Comparison of ENCODE assay signal across 20 cellular contexts in genomic region chr17:35844547-35844946, GRCh38. TPM values are rescaled to one million over a fixed set of nuclear protein-coding genes. Genes with fewer than 3 reads are reported as not detected.
DNase-seq lines count a peak whose midpoint lies in the region; ATAC-seq, FAIRE-seq and TF ChIP-seq lines count a peak whose summit lies in the region.
"Had no signal": no experiment of that assay in that cellular context is flagged by ENCODE, and none has a peak within 500 bp of the region (broad histone marks: within the 10 kb centered on the region; RNA-seq: fewer than 3 reads in every experiment).

No MANE protein-coding gene starts in this region.

- TF ChIP-seq RAD21 in HepG2 (CRISPR knock-in tag; IDR thresholded peaks at IDR 0.05), result no peak

- in situ Hi-C loops in HepG2 (cut with HindIII; ENCODE audit: extremely low pct_ligation_motif_present, low pct_unique_long_range_greater_than_20kb), result no loop called here

- 98% methylated on average over 19 of the region's 19 CpGs for WGBS in HepG2 (ENCODE audit: low lambda C conversion rate)
- WGBS in right lobe of liver (ENCODE audit: insufficient coverage, low coverage, low lambda C conversion rate, missing lambda C conversion rate), result 96% methylated on average over 14 of the region's 19 CpGs

- no peak for TF ChIP-seq POLR2A in HepG2 (IDR thresholded peaks at IDR 0.05; ENCODE audit: insufficient read depth in 1 of 2, low read depth in 2 of 2, low read length in 2 of 2)
- TF ChIP-seq POLR2A in right lobe of liver (IDR thresholded peaks at IDR 0.05), result no peak

- TF ChIP-seq CTCF in HepG2 (CRISPR knock-in tag; IDR thresholded peaks at IDR 0.05) (no peak), right lobe of liver (IDR thresholded peaks at IDR 0.05) (no peak), OCI-LY7 (conservative IDR thresholded peaks at IDR 0.05; ENCODE audit: low read length) (no peak)

- H3K79me2 ChIP-seq in HepG2 (ENCODE audit: insufficient read depth, low read length), result no peaks in the 10 kb centered on the region
- no peaks in the 10 kb centered on the region for H3K79me2 ChIP-seq in OCI-LY7 (ENCODE audit: insufficient read depth, low read depth, low read length)

- TF ChIP-seq EP300 in HepG2 (IDR thresholded peaks at IDR 0.05; ENCODE audit: low read depth in 2 of 2, low read length in 2 of 2) (no peak), HepG2 (CRISPR knock-in tag; IDR thresholded peaks at IDR 0.05; ENCODE audit: borderline replicate concordance) (no peak)

- ATAC-seq in HepG2 (no peak), right lobe of liver (no peak), HG02938 (IDR thresholded peaks at IDR 0.05; ENCODE audit: unreplicated experiment) (no peak)
- no peak for ATAC-seq in central memory CD8-positive, alpha-beta T cell (replicated peaks; ENCODE audit: extremely low read depth, poor library complexity, severe bottlenecking)
- ATAC-seq in stimulated activated effector memory CD8-positive, alpha-beta T cell treated with anti-CD3 and anti-CD28 coated beads, Interleukin-12 subunit alpha, Interleukin-12 subunit beta, amount 100 ng/mL, for 72 hours, result no peak

- H3K27me3 ChIP-seq in HepG2 (ENCODE audit: control insufficient read depth in 1 of 2, insufficient read depth in 2 of 2, low read length in 2 of 2), result no peaks in the 10 kb centered on the region
- no peaks in the 10 kb centered on the region for H3K27me3 ChIP-seq in right lobe of liver
- H3K27me3 ChIP-seq: BLaER1, SJSA1 had no signal

- no peaks in the 10 kb centered on the region for H3K9me2 ChIP-seq in OCI-LY7 (ENCODE audit: insufficient read depth, low read length)

- H3K36me3 ChIP-seq in HepG2 (replicated peaks in 1 of 2; ENCODE audit: control insufficient read depth in 1 of 2, insufficient read depth in 2 of 2, low read length in 2 of 2), result peaks cover 15 to 56% of the 10 kb centered on the region in 2 experiments
- peaks cover 0 to 69% (median 28%) of the 10 kb centered on the region in 4 donors for H3K36me3 ChIP-seq in right lobe of liver
- peaks cover 99% of the 10 kb centered on the region for H3K36me3 ChIP-seq in OCI-LY7 (ENCODE audit: insufficient read depth, low read length)

- no peak for DNase-seq in HepG2 (ENCODE audit: low spot score)
- no peak for DNase-seq in right lobe of liver
- no peak for DNase-seq in OCI-LY7 (ENCODE audit: low spot score)
- DNase-seq in central memory CD8-positive, alpha-beta T cell (ENCODE audit: low spot score in 2 of 2), result no peak
- DNase-seq in stimulated activated effector memory CD8-positive, alpha-beta T cell treated with anti-CD3 and anti-CD28 coated beads, Interleukin-12 subunit alpha, Interleukin-12 subunit beta, amount 100 ng/mL, for 72 hours (ENCODE audit: low spot score in 2 of 2), result no peak
- DNase-seq in activated CD4-positive, CD25-positive, alpha-beta regulatory T cell (lab: John Stamatoyannopoulos, UW), result no peak
- no peak for DNase-seq in AG20443 (ENCODE audit: low spot score)
- DNase-seq: CD8-positive, alpha-beta memory T cell; DMS79; KG1; MV-4-11; NCI-H187; NCI-H2227 treated with DMSO at 0.1 percent for 48 hours; NCI-H510A treated with DMSO at 0.1 percent for 48 hours; NCI-H774 had no signal

- H3K4me1 Mint-ChIP-seq in central memory CD8-positive, alpha-beta T cell, result peaks cover 12% of the 10 kb centered on the region
- H3K4me1 Mint-ChIP-seq in stimulated activated effector memory CD8-positive, alpha-beta T cell treated with anti-CD3 and anti-CD28 coated beads, Interleukin-12 subunit alpha, Interleukin-12 subunit beta, amount 100 ng/mL, for 72 hours, result peaks cover 48% of the 10 kb centered on the region

- no peak overlapping the region for H3K4me3 Mint-ChIP-seq in central memory CD8-positive, alpha-beta T cell
- H3K4me3 Mint-ChIP-seq in stimulated activated effector memory CD8-positive, alpha-beta T cell treated with anti-CD3 and anti-CD28 coated beads, Interleukin-12 subunit alpha, Interleukin-12 subunit beta, amount 100 ng/mL, for 72 hours, result no peak overlapping the region

- H3K4me2 ChIP-seq in HepG2 (ENCODE audit: low read depth, low read length), result no peak overlapping the region
- no peak overlapping the region for H3K4me2 ChIP-seq in OCI-LY7 (ENCODE audit: low read length)
- H3K4me2 ChIP-seq: BLaER1 had no signal

- H3K4me1 ChIP-seq in HepG2 (ENCODE audit: insufficient read depth, low read length) (peaks cover 34% of the 10 kb centered on the region), right lobe of liver (no peaks in the 10 kb centered on the region), OCI-LY7 (ENCODE audit: insufficient read depth, low read length, poor library complexity, severe bottlenecking) (no peaks in the 10 kb centered on the region)
- H3K4me1 ChIP-seq: BLaER1, HAP-1, SJSA1 had no signal

- no peaks in the 10 kb centered on the region for H3K27me3 Mint-ChIP-seq in central memory CD8-positive, alpha-beta T cell
- H3K27me3 Mint-ChIP-seq: CD8-positive, alpha-beta memory T cell had no signal

- no peaks in the 10 kb centered on the region for H3K9me3 ChIP-seq in HepG2 (ENCODE audit: low read length)
- no peaks in the 10 kb centered on the region for H3K9me3 ChIP-seq in right lobe of liver
- no peaks in the 10 kb centered on the region for H3K9me3 ChIP-seq in OCI-LY7 (ENCODE audit: low read length)
- H3K9me3 ChIP-seq: BLaER1, HAP-1, SJSA1 had no signal

- H3K9ac ChIP-seq in HepG2 (ENCODE audit: insufficient read depth, low read depth, low read length), result no peak overlapping the region
- H3K9ac ChIP-seq: BLaER1 had no signal

- H3K27ac Mint-ChIP-seq in central memory CD8-positive, alpha-beta T cell (ENCODE audit: low read depth), result peak overlapping the region; percentile 3
- peak overlapping the region; percentile 79 for H3K27ac Mint-ChIP-seq in stimulated activated effector memory CD8-positive, alpha-beta T cell treated with anti-CD3 and anti-CD28 coated beads, Interleukin-12 subunit alpha, Interleukin-12 subunit beta, amount 100 ng/mL, for 72 hours

- POLR2A ChIA-PET in HepG2 (lab: Yijun Ruan, JAX), result no interaction called here
- POLR2A ChIA-PET in OCI-LY7 (lab: Charles Lee), result no interaction called here

- TSS peak; percentile 67 for BruUV-seq in HepG2 (replicated peaks; lab: Mats Ljungman, UMichigan)
- BruUV-seq in OCI-LY7 (replicated peaks; lab: Mats Ljungman, UMichigan), result TSS peak; percentile 72

- intact Hi-C loops in HepG2 (cut with micrococcal nuclease; ENCODE audit: unreplicated experiment), result no loop called here
- intact Hi-C loops in right lobe of liver (cut with DNase I), result no loop called here
- intact Hi-C loops in OCI-LY7 (cut with micrococcal nuclease; ENCODE audit: unreplicated experiment), result no loop called here

- H3K4me3 ChIP-seq in HepG2 (replicated peaks in 1 of 3; ENCODE audit: insufficient read depth in 1 of 3, low read depth in 2 of 3, low read length in 3 of 3) (no peak overlapping the region), right lobe of liver (no peak overlapping the region), OCI-LY7 (ENCODE audit: low read depth, low read length, poor library complexity, severe bottlenecking) (no peak overlapping the region)
- H3K4me3 ChIP-seq: BLaER1, HAP-1, SJSA1 had no signal

- FAIRE-seq in HepG2 (lab: Jason Lieb, UNC), result no peak
- FAIRE-seq: A204.1 had no signal

- H4K20me1 ChIP-seq in HepG2 (ENCODE audit: insufficient read depth, low read length), result 0 out of 2 replicates have a peak, but pooled peaks cover 5% of the 10 kb centered on the region
- peaks cover 1% of the 10 kb centered on the region; the same call in 1 of the 2 replicates for H4K20me1 ChIP-seq in OCI-LY7 (ENCODE audit: insufficient read depth, low read length)

- H2AFZ ChIP-seq in HepG2 (ENCODE audit: low read length), result no peak overlapping the region
- H2AFZ ChIP-seq in OCI-LY7 (ENCODE audit: low read length), result no peak overlapping the region

- H3K9me3 Mint-ChIP-seq in central memory CD8-positive, alpha-beta T cell, result no peaks in the 10 kb centered on the region
- no peaks in the 10 kb centered on the region for H3K9me3 Mint-ChIP-seq in stimulated activated effector memory CD8-positive, alpha-beta T cell treated with anti-CD3 and anti-CD28 coated beads, Interleukin-12 subunit alpha, Interleukin-12 subunit beta, amount 100 ng/mL, for 72 hours
- H3K9me3 Mint-ChIP-seq: CD8-positive, alpha-beta memory T cell had no signal

- peaks cover 62% of the 10 kb centered on the region for H3K36me3 Mint-ChIP-seq in central memory CD8-positive, alpha-beta T cell (ENCODE audit: insufficient read depth)
- peaks cover 99% of the 10 kb centered on the region for H3K36me3 Mint-ChIP-seq in stimulated activated effector memory CD8-positive, alpha-beta T cell treated with anti-CD3 and anti-CD28 coated beads, Interleukin-12 subunit alpha, Interleukin-12 subunit beta, amount 100 ng/mL, for 72 hours

- H3K27ac ChIP-seq in HepG2 (ENCODE audit: extremely low read length, insufficient read depth, low read length) (no peak overlapping the region), right lobe of liver (no peak overlapping the region), OCI-LY7 (ENCODE audit: low read depth, low read length, poor library complexity, severe bottlenecking) (no peak overlapping the region)
- H3K27ac ChIP-seq: BLaER1, SJSA1 had no signal

- CTCF ChIA-PET in HepG2 (lab: Yijun Ruan, JAX; ENCODE audit: low intra/inter-chr PET ratio, low total read pairs), result no interaction called here
- CTCF ChIA-PET in OCI-LY7 (lab: Charles Lee; ENCODE audit: unreplicated experiment), result no interaction called here

RNA-seq across cellular contexts. Expression of gene HEATR9, which starts 24.1 kb away (rescaled TPM):
- total RNA-seq in HepG2 (2016; rRNA removed; fragmentation: Illumina TruSeq; extraction: Trizol), result not detected in 2 replicates
- total RNA-seq in HepG2 (2016; cell fraction: cytosol; rRNA removed; fragmentation: Illumina TruSeq; extraction: Trizol; ENCODE audit: low read depth), result not detected in 2 replicates
- not detected in 2 replicates for total RNA-seq in HepG2 (2016; cell fraction: insoluble cytoplasmic fraction; rRNA removed; fragmentation: Illumina TruSeq; extraction: Trizol)
- total RNA-seq in HepG2 (2016; cell fraction: membrane; rRNA removed; fragmentation: Illumina TruSeq; extraction: Trizol), result not detected in 2 replicates
- not detected in 2 replicates for total RNA-seq in HepG2 (2016; cell fraction: nucleus; rRNA removed; fragmentation: Illumina TruSeq; extraction: Trizol)
- not detected in 2 replicates for polyA plus RNA-seq in HepG2 (2011; rRNA removed)
- polyA plus RNA-seq in HepG2 (2011; cell fraction: cytosol; rRNA removed), result 0.13 TPM in 1 of 2 replicates, not detected in the other
- polyA plus RNA-seq in HepG2 (2011; cell fraction: nucleus; rRNA removed), result 0.14 TPM in 1 of 2 replicates, not detected in the other
- 0.35 TPM in 1 of 2 replicates, not detected in the other for polyA plus RNA-seq in HepG2 (2012)
- not detected in 2 replicates for polyA plus RNA-seq in HepG2 (2016; cell fraction: cytosol; fragmentation: Illumina TruSeq; extraction: Trizol; ENCODE audit: low read depth)
- not detected in 2 replicates for polyA plus RNA-seq in HepG2 (2016; cell fraction: insoluble cytoplasmic fraction; fragmentation: Illumina TruSeq; extraction: Trizol; ENCODE audit: low read depth)
- polyA plus RNA-seq in HepG2 (2016; cell fraction: membrane; fragmentation: Illumina TruSeq; extraction: Trizol; ENCODE audit: low read depth), result not detected in 2 replicates
- polyA plus RNA-seq in HepG2 (2016; cell fraction: nucleus; fragmentation: Illumina TruSeq; extraction: Trizol; ENCODE audit: insufficient read depth, low read depth), result not detected in 2 replicates
- not detected in 2 replicates for polyA minus RNA-seq in HepG2 (2011; rRNA and poly(A)+ RNA removed; ENCODE audit: low replicate concordance)
- polyA minus RNA-seq in HepG2 (2011; cell fraction: cytosol; rRNA and poly(A)+ RNA removed), result not detected in 2 replicates
- 0.26 TPM in 1 of 2 replicates, not detected in the other for polyA minus RNA-seq in HepG2 (2011; cell fraction: nucleus; rRNA and poly(A)+ RNA removed)
- not detected for total RNA-seq in right lobe of liver
- total RNA-seq in OCI-LY7 (2014; rRNA removed; shearing (Covaris generic)), result not detected in 2 replicates
- total RNA-seq in OCI-LY7 (2022), result not detected in 2 replicates
- total RNA-seq: SJSA1 had no signal

RNA-seq across cellular contexts. Expression of gene TAF15, which starts 35.3 kb away (rescaled TPM):
- total RNA-seq in HepG2 (2016; rRNA removed; fragmentation: Illumina TruSeq; extraction: Trizol) (26.5 and 49.9 TPM in 2 replicates), right lobe of liver (10 to 100 TPM; 41.3 to 75.8 (median 65.4) TPM), OCI-LY7 (2022) (256 and 279 TPM in 2 replicates)
- 10.6 and 10.7 TPM in 2 replicates for total RNA-seq in HepG2 (2016; cell fraction: cytosol; rRNA removed; fragmentation: Illumina TruSeq; extraction: Trizol; ENCODE audit: low read depth)
- 25.5 and 47.5 TPM in 2 replicates for total RNA-seq in HepG2 (2016; cell fraction: insoluble cytoplasmic fraction; rRNA removed; fragmentation: Illumina TruSeq; extraction: Trizol)
- 22.1 and 24.1 TPM in 2 replicates for total RNA-seq in HepG2 (2016; cell fraction: membrane; rRNA removed; fragmentation: Illumina TruSeq; extraction: Trizol)
- 71.1 and 76.3 TPM in 2 replicates for total RNA-seq in HepG2 (2016; cell fraction: nucleus; rRNA removed; fragmentation: Illumina TruSeq; extraction: Trizol)
- polyA plus RNA-seq in HepG2 (2011; rRNA removed), result 25.2 and 29.3 TPM in 2 replicates
- polyA plus RNA-seq in HepG2 (2011; cell fraction: cytosol; rRNA removed), result 8.2 and 12.4 TPM in 2 replicates
- 33.6 and 41.0 TPM in 2 replicates for polyA plus RNA-seq in HepG2 (2011; cell fraction: nucleus; rRNA removed)
- polyA plus RNA-seq in HepG2 (2012), result 63.3 and 101 TPM in 2 replicates
- polyA plus RNA-seq in HepG2 (2016; cell fraction: cytosol; fragmentation: Illumina TruSeq; extraction: Trizol; ENCODE audit: low read depth), result 6.8 and 8.6 TPM in 2 replicates
- polyA plus RNA-seq in HepG2 (2016; cell fraction: insoluble cytoplasmic fraction; fragmentation: Illumina TruSeq; extraction: Trizol; ENCODE audit: low read depth), result 96.6 and 122 TPM in 2 replicates
- polyA plus RNA-seq in HepG2 (2016; cell fraction: membrane; fragmentation: Illumina TruSeq; extraction: Trizol; ENCODE audit: low read depth), result 13.0 and 14.7 TPM in 2 replicates
- 198 and 203 TPM in 2 replicates for polyA plus RNA-seq in HepG2 (2016; cell fraction: nucleus; fragmentation: Illumina TruSeq; extraction: Trizol; ENCODE audit: insufficient read depth, low read depth)
- 20.7 and 68.8 TPM in 2 replicates for polyA minus RNA-seq in HepG2 (2011; rRNA and poly(A)+ RNA removed; ENCODE audit: low replicate concordance)
- polyA minus RNA-seq in HepG2 (2011; cell fraction: cytosol; rRNA and poly(A)+ RNA removed), result 15.1 and 21.8 TPM in 2 replicates
- polyA minus RNA-seq in HepG2 (2011; cell fraction: nucleus; rRNA and poly(A)+ RNA removed), result 122 and 130 TPM in 2 replicates
- 61.9 and 65.9 TPM in 2 replicates for total RNA-seq in OCI-LY7 (2014; rRNA removed; shearing (Covaris generic))

RNA-seq across cellular contexts. Expression of gene CCL5, which starts 35.6 kb away (rescaled TPM):
- total RNA-seq in HepG2 (2016; rRNA removed; fragmentation: Illumina TruSeq; extraction: Trizol) (0.13 TPM in 1 of 2 replicates, not detected in the other), right lobe of liver (1 to 10 TPM in 5 of 6 experiments, under 1 TPM in 1; 0.53 to 3.4 (median 2.5) TPM), OCI-LY7 (2022) (0.41 and 0.88 TPM in 2 replicates)
- total RNA-seq in HepG2 (2016; cell fraction: cytosol; rRNA removed; fragmentation: Illumina TruSeq; extraction: Trizol; ENCODE audit: low read depth), result not detected in 2 replicates
- 0.13 TPM in 1 of 2 replicates, not detected in the other for total RNA-seq in HepG2 (2016; cell fraction: insoluble cytoplasmic fraction; rRNA removed; fragmentation: Illumina TruSeq; extraction: Trizol)
- total RNA-seq in HepG2 (2016; cell fraction: membrane; rRNA removed; fragmentation: Illumina TruSeq; extraction: Trizol), result not detected in 2 replicates
- total RNA-seq in HepG2 (2016; cell fraction: nucleus; rRNA removed; fragmentation: Illumina TruSeq; extraction: Trizol), result not detected in 2 replicates
- polyA plus RNA-seq in HepG2 (2011; rRNA removed), result 0.25 and 0.29 TPM in 2 replicates
- 0.16 and 0.31 TPM in 2 replicates for polyA plus RNA-seq in HepG2 (2011; cell fraction: cytosol; rRNA removed)
- polyA plus RNA-seq in HepG2 (2011; cell fraction: nucleus; rRNA removed), result 0.09 TPM in 1 of 2 replicates, not detected in the other
- polyA plus RNA-seq in HepG2 (2012), result 0.27 and 0.35 TPM in 2 replicates
- not detected in 2 replicates for polyA plus RNA-seq in HepG2 (2016; cell fraction: cytosol; fragmentation: Illumina TruSeq; extraction: Trizol; ENCODE audit: low read depth)
- not detected in 2 replicates for polyA plus RNA-seq in HepG2 (2016; cell fraction: insoluble cytoplasmic fraction; fragmentation: Illumina TruSeq; extraction: Trizol; ENCODE audit: low read depth)
- polyA plus RNA-seq in HepG2 (2016; cell fraction: membrane; fragmentation: Illumina TruSeq; extraction: Trizol; ENCODE audit: low read depth), result not detected in 2 replicates
- 0.55 TPM in 1 of 2 replicates, not detected in the other for polyA plus RNA-seq in HepG2 (2016; cell fraction: nucleus; fragmentation: Illumina TruSeq; extraction: Trizol; ENCODE audit: insufficient read depth, low read depth)
- polyA minus RNA-seq in HepG2 (2011; rRNA and poly(A)+ RNA removed; ENCODE audit: low replicate concordance), result 0.48 and 1.7 TPM in 2 replicates
- polyA minus RNA-seq in HepG2 (2011; cell fraction: cytosol; rRNA and poly(A)+ RNA removed), result not detected in 2 replicates
- not detected in 2 replicates for polyA minus RNA-seq in HepG2 (2011; cell fraction: nucleus; rRNA and poly(A)+ RNA removed)
- total RNA-seq in OCI-LY7 (2014; rRNA removed; shearing (Covaris generic)), result not detected in 2 replicates
- total RNA-seq: SJSA1 had no signal

RNA-seq across cellular contexts. Expression of gene MMP28, which starts 49.1 kb away (rescaled TPM):
- total RNA-seq in HepG2 (2016; rRNA removed; fragmentation: Illumina TruSeq; extraction: Trizol) (not detected in 2 replicates), right lobe of liver (under 1 TPM in 3 of 6 experiments, not detected in 3; 0.22 to 0.28 (median 0.25) TPM), OCI-LY7 (2022) (not detected in 2 replicates)
- not detected in 2 replicates for total RNA-seq in HepG2 (2016; cell fraction: cytosol; rRNA removed; fragmentation: Illumina TruSeq; extraction: Trizol; ENCODE audit: low read depth)
- total RNA-seq in HepG2 (2016; cell fraction: insoluble cytoplasmic fraction; rRNA removed; fragmentation: Illumina TruSeq; extraction: Trizol), result not detected in 2 replicates
- not detected in 2 replicates for total RNA-seq in HepG2 (2016; cell fraction: membrane; rRNA removed; fragmentation: Illumina TruSeq; extraction: Trizol)
- total RNA-seq in HepG2 (2016; cell fraction: nucleus; rRNA removed; fragmentation: Illumina TruSeq; extraction: Trizol), result not detected in 2 replicates
- polyA plus RNA-seq in HepG2 (2011; rRNA removed), result not detected in 2 replicates
- polyA plus RNA-seq in HepG2 (2011; cell fraction: cytosol; rRNA removed), result not detected in 2 replicates
- polyA plus RNA-seq in HepG2 (2011; cell fraction: nucleus; rRNA removed), result not detected in 2 replicates
- polyA plus RNA-seq in HepG2 (2012), result not detected in 2 replicates
- polyA plus RNA-seq in HepG2 (2016; cell fraction: cytosol; fragmentation: Illumina TruSeq; extraction: Trizol; ENCODE audit: low read depth), result not detected in 2 replicates
- not detected in 2 replicates for polyA plus RNA-seq in HepG2 (2016; cell fraction: insoluble cytoplasmic fraction; fragmentation: Illumina TruSeq; extraction: Trizol; ENCODE audit: low read depth)
- not detected in 2 replicates for polyA plus RNA-seq in HepG2 (2016; cell fraction: membrane; fragmentation: Illumina TruSeq; extraction: Trizol; ENCODE audit: low read depth)
- not detected in 2 replicates for polyA plus RNA-seq in HepG2 (2016; cell fraction: nucleus; fragmentation: Illumina TruSeq; extraction: Trizol; ENCODE audit: insufficient read depth, low read depth)
- polyA minus RNA-seq in HepG2 (2011; rRNA and poly(A)+ RNA removed; ENCODE audit: low replicate concordance), result 11.8 TPM in 1 of 2 replicates, not detected in the other
- polyA minus RNA-seq in HepG2 (2011; cell fraction: cytosol; rRNA and poly(A)+ RNA removed), result not detected in 2 replicates
- not detected in 2 replicates for polyA minus RNA-seq in HepG2 (2011; cell fraction: nucleus; rRNA and poly(A)+ RNA removed)
- total RNA-seq in OCI-LY7 (2014; rRNA removed; shearing (Covaris generic)), result not detected in 2 replicates
- total RNA-seq: CD8-positive, alpha-beta memory T cell had no signal
- polyA plus RNA-seq: CD8-positive, alpha-beta memory T cell had no signal
